ENCODE assay signal across 14 cellular contexts in the genomic region with DNA sequence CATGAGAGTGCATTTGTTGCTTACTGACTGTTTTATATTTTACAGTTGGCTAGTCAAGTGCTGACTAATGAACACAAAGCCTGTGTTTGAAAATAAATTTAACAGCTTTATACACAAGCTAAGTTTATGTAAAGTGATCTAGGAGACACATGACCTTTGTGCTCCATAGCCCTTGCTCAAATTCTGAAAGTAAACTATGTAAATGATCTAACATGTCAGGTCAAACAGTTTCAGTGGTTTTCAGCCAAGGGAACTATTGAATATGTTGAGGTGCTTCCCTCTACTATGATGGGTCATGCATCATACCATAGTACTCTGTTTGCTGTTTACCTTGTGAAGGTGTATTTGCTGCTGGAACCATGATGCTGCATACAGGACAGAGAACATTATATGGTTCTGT.
A peak's percentile ranks its signal among the peaks of the same experiment; 100 is the strongest.
DNase-seq lines count a peak whose midpoint lies in the region; ATAC-seq and TF ChIP-seq lines count a peak whose summit lies in the region.
"Had no signal": no experiment of that assay in that cellular context is flagged by ENCODE, and none has a peak within 500 bp of the region (broad histone marks: within the 10 kb centered on the region; RNA-seq: fewer than 3 reads in every experiment).

No MANE protein-coding gene starts in this region.

- ATAC-seq in GM18499 (IDR thresholded peaks at IDR 0.05; ENCODE audit: insufficient read depth, unreplicated experiment) (peak; percentile 99), GM21367 (IDR thresholded peaks at IDR 0.05; ENCODE audit: unreplicated experiment) (peak; percentile 100), HG03095 (IDR thresholded peaks at IDR 0.05; ENCODE audit: unreplicated experiment) (peak; percentile 98)

- TF ChIP-seq CTCF in choroid plexus epithelial cell (conservative IDR thresholded peaks at IDR 0.05; ENCODE audit: low read depth, low read length), result no peak
- no peak for TF ChIP-seq CTCF in coronary artery (IDR thresholded peaks at IDR 0.05)

- H3K27ac ChIP-seq in coronary artery, result no peak overlapping the region
- H3K27ac ChIP-seq: HL-60 had no signal

- no peak overlapping the region for H3K4me3 ChIP-seq in choroid plexus epithelial cell (ENCODE audit: low read depth, low read length)
- H3K4me3 ChIP-seq in coronary artery, result no peak overlapping the region

- DNase-seq in choroid plexus epithelial cell (ENCODE audit: low read depth) (peak; percentile 15), NCI-H187 treated with DMSO at 0.1 percent for 48 hours (lab: John Stamatoyannopoulos, UW) (no peak), D341Med (ENCODE audit: low spot score) (no peak), coronary artery (ENCODE audit: low spot score) (no peak)
- no peak for DNase-seq in activated naive CD4-positive, alpha-beta T cell treated with Interleukin-2 at 50 U/mL for 16 hours
- DNase-seq: amniotic stem cell; CD8-positive, alpha-beta memory T cell; NCI-H510A; nephron progenitor cell; T-helper 9 cell had no signal
